25 cellular contexts compared by ENCODE assay signal in the genomic region with DNA sequence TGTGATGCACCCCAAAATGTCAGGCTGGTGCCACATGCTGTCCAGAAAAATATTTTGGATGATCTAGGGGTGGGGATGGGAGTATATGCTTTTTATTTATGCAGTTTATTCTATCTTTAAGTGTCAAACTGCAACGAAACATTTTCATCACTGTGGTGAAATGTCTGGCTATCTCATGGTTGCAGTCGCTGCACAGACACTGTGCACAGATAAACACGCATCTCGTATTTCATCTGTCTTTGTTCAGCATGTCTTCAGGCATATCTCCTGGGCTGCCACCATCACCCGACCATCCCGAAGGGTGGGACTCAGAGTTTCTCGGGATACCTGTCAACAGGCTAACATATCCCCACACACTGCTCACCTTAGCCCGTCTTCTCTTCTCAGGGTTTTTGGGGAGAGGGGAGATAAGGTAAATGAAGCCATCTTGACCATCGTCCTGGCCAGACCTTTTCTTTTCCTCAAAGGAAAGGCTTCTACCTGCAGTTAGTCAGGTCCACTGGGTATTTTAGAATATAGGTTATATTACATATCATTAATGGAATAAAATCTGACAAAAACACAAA.
"Had no signal": no experiment of that assay in that cellular context is flagged by ENCODE, and none has a peak within 500 bp of the region (broad histone marks: within the 10 kb centered on the region; RNA-seq: fewer than 3 reads in every experiment).

No MANE protein-coding gene starts in this region.

- DNase-seq: activated CD4-positive, alpha-beta memory T cell treated with anti-CD3 and anti-CD28 coated beads, Interleukin-2, amount 10 ng/mL, durations not matched to agents 7 days and 5 days; activated CD4-positive, alpha-beta T cell treated with anti-CD3 and anti-CD28 coated beads, Interleukin-2, amount 10 ng/mL, durations not matched to agents 24 days and 14 days; activated effector memory CD4-positive, alpha-beta T cell treated with Interleukin-2 at 50 U/mL for 16 hours; activated naive CD4-positive, alpha-beta T cell treated with anti-CD3 and anti-CD28 coated beads for 36 hours; activated naive CD8-positive, alpha-beta T cell treated with anti-CD3 and anti-CD28 coated beads, Interleukin-2, amount 10 ng/mL, durations not matched to agents 7 days and 5 days; activated T-cell treated with anti-CD3 and anti-CD28 coated beads, Interleukin-2, amount 50 U/mL, for 72 hours; amniotic stem cell; colonic mucosa; dorsolateral prefrontal cortex; effector memory CD8-positive, alpha-beta T cell; gastrocnemius medialis; hypothalamus; left ventricle myocardium superior; mammary epithelial cell; midbrain; natural killer cell; stimulated activated CD4-positive, alpha-beta T cell treated with anti-CD3 and anti-CD28 coated beads, Interleukin-4, amount 100 ng/mL, for 24 hours; stimulated activated naive CD4-positive, alpha-beta T cell treated with Interleukin-2 at 50 U/mL for 16 hours; T1000 had no signal

- H3K4me1 ChIP-seq: breast epithelium, colonic mucosa, esophagus muscularis mucosa, gastrocnemius medialis, prostate gland had no signal

- H3K27ac ChIP-seq: breast epithelium, colonic mucosa, dorsolateral prefrontal cortex, esophagus muscularis mucosa, gastrocnemius medialis, prostate gland, VCaP had no signal

- H3K4me3 ChIP-seq: breast epithelium, colonic mucosa, dorsolateral prefrontal cortex, esophagus muscularis mucosa, gastrocnemius medialis, prostate gland had no signal

- H3K36me3 ChIP-seq: breast epithelium, colonic mucosa, esophagus muscularis mucosa, gastrocnemius medialis, prostate gland had no signal

- H3K27me3 ChIP-seq: breast epithelium, colonic mucosa, esophagus muscularis mucosa, gastrocnemius medialis had no signal

- FAIRE-seq: endothelial cell of umbilical vein had no signal

- H3K9me3 ChIP-seq: colonic mucosa, gastrocnemius medialis, prostate gland had no signal

- ATAC-seq: activated CD4-positive, CD25-positive, alpha-beta regulatory T cell treated with anti-CD3 and anti-CD28 coated beads, Interleukin-2, amount 50 U/mL, for 24 hours; activated T-cell treated with anti-CD3 and anti-CD28 coated beads, Interleukin-2, amount 50 U/mL, for 72 hours; effector memory CD8-positive, alpha-beta T cell; gastrocnemius medialis; left ventricle myocardium superior had no signal
